Comparison of ENCODE assay signal across 11 cellular contexts in the genomic region with DNA sequence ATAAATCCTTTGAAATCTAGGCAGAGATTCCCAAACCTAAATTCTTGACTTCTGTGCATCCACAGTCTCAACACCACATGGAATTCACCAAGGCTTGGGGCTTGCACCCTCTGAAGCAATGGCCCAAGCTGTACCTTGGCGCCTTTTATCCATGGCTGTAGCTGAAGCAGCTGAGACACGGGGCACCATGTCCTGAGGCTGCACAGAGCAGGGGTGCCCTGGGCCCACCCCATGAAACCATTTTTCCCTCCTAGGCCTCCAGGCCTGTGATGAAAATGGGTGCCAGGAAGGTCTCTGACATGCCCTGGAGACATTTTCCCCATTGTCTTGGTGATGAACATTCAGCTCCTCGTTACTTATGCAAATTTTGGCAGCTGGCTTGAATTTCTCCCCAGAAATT.
"Had no signal": no experiment of that assay in that cellular context is flagged by ENCODE, and none has a peak within 500 bp of the region (broad histone marks: within the 10 kb centered on the region; RNA-seq: fewer than 3 reads in every experiment).

No MANE protein-coding gene starts in this region.

- H3K36me3 ChIP-seq: HAP-1 had no signal

- FAIRE-seq: HepG2, HTR-8/SVneo had no signal

- H3K4me3 ChIP-seq: GM23248, HAP-1 had no signal

- ATAC-seq: HCT116, HepG2 had no signal

- H3K27ac ChIP-seq: GM23248, KMS-11 had no signal

- H3K36me3 Mint-ChIP-seq: IgD-negative memory B cell had no signal

- H3K27me3 Mint-ChIP-seq: IgD-negative memory B cell had no signal

- DNase-seq: GM23248, GOT3, H7, Kasumi-1, KBM-7 had no signal

- H3K4me2 ChIP-seq: KMS-11 had no signal

- H3K4me3 Mint-ChIP-seq: IgD-negative memory B cell had no signal

- H3K4me1 Mint-ChIP-seq: IgD-negative memory B cell had no signal

- H3K4me1 ChIP-seq: HAP-1 had no signal

- H3K9ac ChIP-seq: GM23248, KMS-11 had no signal
